10 cellular contexts compared by ENCODE assay signal in the genomic region with DNA sequence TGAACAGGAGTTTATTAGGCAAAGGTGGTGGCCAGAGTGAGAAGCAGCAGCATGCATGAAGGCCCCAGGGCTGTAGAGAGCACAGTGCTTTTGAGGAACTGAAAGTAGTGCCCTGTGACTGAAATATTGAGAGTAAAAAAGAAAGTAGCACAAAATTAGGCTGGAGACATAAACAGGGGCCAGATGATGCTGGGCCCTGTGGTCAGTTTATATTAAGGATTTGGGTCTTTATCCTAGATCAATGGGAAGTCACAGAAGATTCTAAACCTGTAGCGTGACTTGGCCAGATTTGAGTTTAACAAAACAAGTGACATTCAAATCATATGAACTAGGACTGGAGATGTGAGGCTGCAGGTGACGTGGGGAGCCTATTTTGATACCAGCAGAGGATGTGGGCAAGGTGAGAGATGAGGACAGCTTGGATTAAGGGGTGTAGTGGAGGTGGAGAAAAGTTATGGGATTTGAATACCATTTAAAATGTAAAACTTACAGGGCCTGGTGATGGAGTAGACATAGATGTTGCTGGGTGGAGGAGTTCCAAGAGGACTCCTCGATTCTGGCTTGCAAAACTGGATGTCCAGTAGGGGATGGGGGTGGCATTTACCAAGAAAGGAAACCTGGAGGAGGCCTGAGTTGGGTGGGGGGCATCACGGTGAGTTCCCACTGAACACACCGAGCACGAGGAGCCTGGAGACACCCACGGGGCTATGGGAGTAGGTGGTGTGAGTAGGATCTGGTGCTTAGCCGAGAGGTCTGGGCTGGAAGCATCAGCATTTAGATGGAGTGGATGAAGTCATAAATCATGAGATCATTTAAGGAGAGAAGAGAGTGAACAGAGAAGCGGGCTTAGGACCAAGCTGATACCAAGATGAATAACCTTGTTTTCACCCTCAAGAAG. TPM values are rescaled to one million over a fixed set of nuclear protein-coding genes. Genes with fewer than 3 reads are reported as not detected.
DNase-seq lines count a peak whose midpoint lies in the region; ATAC-seq and TF ChIP-seq lines count a peak whose summit lies in the region.
"Had no signal": no experiment of that assay in that cellular context is flagged by ENCODE, and none has a peak within 500 bp of the region (broad histone marks: within the 10 kb centered on the region; RNA-seq: fewer than 3 reads in every experiment).

No MANE protein-coding gene starts in this region.

- H3K4me3 ChIP-seq in GM12864 (ENCODE audit: low read depth, low read length) = no peak overlapping the region; the same call in 1 of the 2 replicates

- H3K4ac ChIP-seq in H9 (ENCODE audit: low read depth, low read length) = no peak overlapping the region

- H3K4me1 Mint-ChIP-seq in activated T-helper 1 cell treated with anti-CD3 and anti-CD28 coated beads, Interleukin-12 subunit alpha, Interleukin-12 subunit beta, Interleukin-2, Interleukin-4 antibody, amounts not matched to agents 30 ng/mL and 10 ng/mL and 1 ng/mL, durations not matched to agents 14 hours and 24 hours and 36 hours (ENCODE audit: low read depth) = peaks cover 15% of the 10 kb centered on the region
- no peaks in the 10 kb centered on the region for H3K4me1 Mint-ChIP-seq in H9
- H3K4me1 Mint-ChIP-seq: WTC11 had no signal

- H2BK5ac ChIP-seq in H9 (ENCODE audit: insufficient read length, low read length) = no peak overlapping the region

- H3K23me2 ChIP-seq in H9 (ENCODE audit: insufficient read length, low read depth, low read length, poor library complexity, severe bottlenecking) = no peaks in the 10 kb centered on the region

- no peaks in the 10 kb centered on the region for H3K36me3 Mint-ChIP-seq in activated T-helper 1 cell treated with anti-CD3 and anti-CD28 coated beads, Interleukin-12 subunit alpha, Interleukin-12 subunit beta, Interleukin-2, Interleukin-4 antibody, amounts not matched to agents 30 ng/mL and 10 ng/mL and 1 ng/mL, durations not matched to agents 14 hours and 24 hours and 36 hours (ENCODE audit: low read depth)
- no peaks in the 10 kb centered on the region for H3K36me3 Mint-ChIP-seq in H9 (ENCODE audit: insufficient read depth in 1 of 3, low read depth in 3 of 3)
- H3K36me3 Mint-ChIP-seq: WTC11 had no signal

- no peaks in the 10 kb centered on the region for H3K27me3 ChIP-seq in H9 (ENCODE audit: insufficient read depth, low read length)

- H2AFZ ChIP-seq in H9 (ENCODE audit: low read length) = no peak overlapping the region

- H2BK15ac ChIP-seq in H9 (ENCODE audit: low read depth, low read length) = no peak overlapping the region

- H3K27me3 Mint-ChIP-seq in activated T-helper 1 cell treated with anti-CD3 and anti-CD28 coated beads, Interleukin-12 subunit alpha, Interleukin-12 subunit beta, Interleukin-2, Interleukin-4 antibody, amounts not matched to agents 30 ng/mL and 10 ng/mL and 1 ng/mL, durations not matched to agents 14 hours and 24 hours and 36 hours (ENCODE audit: insufficient read depth) = peaks cover 5% of the 10 kb centered on the region
- peaks cover 16% of the 10 kb centered on the region for H3K27me3 Mint-ChIP-seq in H9 (ENCODE audit: low read depth)

- no peak overlapping the region for H2AK5ac ChIP-seq in H9 (ENCODE audit: insufficient read length, low read length)

- H3K79me2 ChIP-seq in H9 (ENCODE audit: insufficient read depth, low read length) = no peaks in the 10 kb centered on the region

- H3T11ph ChIP-seq in H9 (ENCODE audit: low read length) = no peak overlapping the region

- H4K20me1 ChIP-seq in H9 (ENCODE audit: control insufficient read depth, insufficient read depth, insufficient read length) = peaks cover 2% of the 10 kb centered on the region

- no peak overlapping the region for H3K27ac ChIP-seq in H9 (ENCODE audit: insufficient read length, low read depth, low read length)

- no peak overlapping the region for H2BK20ac ChIP-seq in H9 (ENCODE audit: low read depth, low read length, poor library complexity, severe bottlenecking)

- no peak overlapping the region for H2BK12ac ChIP-seq in H9 (ENCODE audit: insufficient read length, low read depth, low read length)

- no peaks in the 10 kb centered on the region for H3K9me3 ChIP-seq in H9 (ENCODE audit: control insufficient read depth, low read depth, low read length)
- H3K9me3 ChIP-seq: Caco-2 had no signal

- no peak overlapping the region for H3K4me3 Mint-ChIP-seq in activated T-helper 1 cell treated with anti-CD3 and anti-CD28 coated beads, Interleukin-12 subunit alpha, Interleukin-12 subunit beta, Interleukin-2, Interleukin-4 antibody, amounts not matched to agents 30 ng/mL and 10 ng/mL and 1 ng/mL, durations not matched to agents 14 hours and 24 hours and 36 hours
- no peak overlapping the region for H3K4me3 Mint-ChIP-seq in H9
- H3K4me3 Mint-ChIP-seq: WTC11 had no signal

- TF ChIP-seq CTCF in GM12864 (IDR thresholded peaks at IDR 0.05; ENCODE audit: low read depth, low read length, missing control alignments) (no peak), H9 (conservative IDR thresholded peaks at IDR 0.05) (no peak)

- no peak overlapping the region for H3K23ac ChIP-seq in H9 (ENCODE audit: insufficient read length, low read depth, low read length)

- H3K9me3 Mint-ChIP-seq in activated T-helper 1 cell treated with anti-CD3 and anti-CD28 coated beads, Interleukin-12 subunit alpha, Interleukin-12 subunit beta, Interleukin-2, Interleukin-4 antibody, amounts not matched to agents 30 ng/mL and 10 ng/mL and 1 ng/mL, durations not matched to agents 14 hours and 24 hours and 36 hours = no peaks in the 10 kb centered on the region
- H3K9me3 Mint-ChIP-seq in H9 = no peaks in the 10 kb centered on the region
- H3K9me3 Mint-ChIP-seq: WTC11 had no signal

- no peak overlapping the region for H3K14ac ChIP-seq in H9 (ENCODE audit: insufficient read depth, low read length)

- no peak overlapping the region for H3K9ac ChIP-seq in H9 (ENCODE audit: extremely low read depth, insufficient read length, low read length)

- H4K91ac ChIP-seq in H9 (ENCODE audit: insufficient read length, low read depth, low read length) = no peak overlapping the region

- no peak overlapping the region for H2BK120ac ChIP-seq in H9 (ENCODE audit: low read depth, low read length, poor library complexity, severe bottlenecking)

- WGBS in H9 (ENCODE audit: extremely low coverage, insufficient read length, low lambda C conversion rate) = no CpG with 5 or more reads among the region's 9 CpGs

- H4K8ac ChIP-seq in H9 (replicated peaks; ENCODE audit: insufficient read length, low read depth, low read length) = no peak overlapping the region

- no peak overlapping the region for H4K5ac ChIP-seq in H9 (ENCODE audit: insufficient read length, low read depth, low read length)

- H3K56ac ChIP-seq in H9 (ENCODE audit: insufficient read length, low read depth, low read length) = no peak overlapping the region

- no peaks in the 10 kb centered on the region for H3K79me1 ChIP-seq in H9 (ENCODE audit: insufficient read depth, low read depth, low read length, poor library complexity, severe bottlenecking)

- H3K18ac ChIP-seq in H9 (ENCODE audit: insufficient read length, low read depth, low read length) = no peak overlapping the region

- peak overlapping the region; percentile 15 for H3K27ac Mint-ChIP-seq in activated T-helper 1 cell treated with anti-CD3 and anti-CD28 coated beads, Interleukin-12 subunit alpha, Interleukin-12 subunit beta, Interleukin-2, Interleukin-4 antibody, amounts not matched to agents 30 ng/mL and 10 ng/mL and 1 ng/mL, durations not matched to agents 14 hours and 24 hours and 36 hours
- no peak overlapping the region for H3K27ac Mint-ChIP-seq in H9
- H3K27ac Mint-ChIP-seq: WTC11 had no signal

- intact Hi-C loops in activated T-helper 1 cell treated with anti-CD3 and anti-CD28 coated beads, Interleukin-12 subunit alpha, Interleukin-12 subunit beta, Interleukin-2, Interleukin-4 antibody, amounts not matched to agents 30 ng/mL and 10 ng/mL and 1 ng/mL, durations not matched to agents 14 hours and 24 hours and 36 hours (cut with micrococcal nuclease) = no loop called here

- H3K4me2 ChIP-seq in H9 (ENCODE audit: insufficient read depth, insufficient read length, low read length) = no peak overlapping the region

- H3K4me1 ChIP-seq in H9 (ENCODE audit: insufficient read depth, low read length) = no peaks in the 10 kb centered on the region
- H3K4me1 ChIP-seq: Caco-2 had no signal

- DNase-seq in GM12864 (ENCODE audit: low read depth) (peak; percentile 77), DMS79 treated with DMSO at 0.1 percent for 48 hours (lab: John Stamatoyannopoulos, UW) (no peak), DMS79 (lab: John Stamatoyannopoulos, UW) (no peak), NCI-H2196 (lab: John Stamatoyannopoulos, UW; ENCODE audit: unreplicated experiment) (no peak), H9 (no peak)
- no peak for DNase-seq in activated T-helper 1 cell treated with anti-CD3 and anti-CD28 coated beads, Interleukin-12 subunit alpha, Interleukin-12 subunit beta, Interleukin-2, Interleukin-4 antibody, amounts not matched to agents 30 ng/mL and 10 ng/mL and 1 ng/mL, durations not matched to agents 14 hours and 24 hours and 36 hours (ENCODE audit: low spot score)
- DNase-seq: Caco-2 had no signal

- ATAC-seq in GM21381 (IDR thresholded peaks at IDR 0.05; ENCODE audit: unreplicated experiment) (peak; percentile 92), HG03196 (IDR thresholded peaks at IDR 0.05; ENCODE audit: unreplicated experiment) (peak; percentile 98)
- ATAC-seq: WTC11 had no signal

RNA-seq across cellular contexts. Expression of gene HHEX, which starts 52.8 kb away (rescaled TPM):
- total RNA-seq in activated T-helper 1 cell treated with anti-CD3 and anti-CD28 coated beads, Interleukin-12 subunit alpha, Interleukin-12 subunit beta, Interleukin-2, Interleukin-4 antibody, amounts not matched to agents 30 ng/mL and 10 ng/mL and 1 ng/mL, durations not matched to agents 14 hours and 24 hours and 36 hours = 0.16 and 0.32 TPM in 2 replicates
- total RNA-seq in H9 (2021) = 1.8 and 2.2 TPM in 2 replicates
